ENCODE assay signal across 27 cellular contexts in genomic region chr13:93098972-93099371, GRCh38.
A peak's percentile ranks its signal among the peaks of the same experiment; 100 is the strongest.
DNase-seq lines count a peak whose midpoint lies in the region; ATAC-seq, FAIRE-seq and TF ChIP-seq lines count a peak whose summit lies in the region.
"Had no signal": no experiment of that assay in that cellular context is flagged by ENCODE, and none has a peak within 500 bp of the region (broad histone marks: within the 10 kb centered on the region; RNA-seq: fewer than 3 reads in every experiment).

No MANE protein-coding gene starts in this region.

- ATAC-seq in left colon, result peak; percentile 55
- ATAC-seq in left lung, result no peak
- ATAC-seq: GM12878, HCT116, Panc1 had no signal

- no peaks in the 10 kb centered on the region for H3K27me3 ChIP-seq in small intestine (ENCODE audit: control insufficient read depth in 2 of 2, insufficient read depth in 2 of 2, low read length in 2 of 2)
- no peaks in the 10 kb centered on the region for H3K27me3 ChIP-seq in left lung
- H3K27me3 ChIP-seq: MG63 had no signal

- DNase-seq in DMS 273 (lab: John Stamatoyannopoulos, UW; ENCODE audit: unreplicated experiment) (peak; percentile 5), DMS 273 treated with DMSO at 0.1 percent for 48 hours (lab: John Stamatoyannopoulos, UW) (no peak), NCI-H82 treated with DMSO at 0.1 percent for 48 hours (lab: John Stamatoyannopoulos, UW; ENCODE audit: unreplicated experiment) (peak; percentile 82), left colon (peak in 1 of 2 donors; percentile 42), small intestine (peak; percentile 33), left lung (no peak), MV-4-11 (lab: John Stamatoyannopoulos, UW) (no peak), ACHN (no peak)
- DNase-seq: 8988T; CD8-positive, alpha-beta memory T cell; DND-41; GOT3; Kasumi-1; MG63; NCI-H1092; NCI-H1436; NCI-H187 treated with DMSO at 0.1 percent for 48 hours; NCI-H2107; NCI-H446 treated with DMSO at 0.1 percent for 48 hours; NCI-H526 treated with DMSO at 0.1 percent for 48 hours; SIG-M5; SK-N-SH had no signal

- intact Hi-C loops in left colon (cut with DNase I, micrococcal nuclease), result no loop called here
- intact Hi-C loops in left lung (cut with DNase I), result no loop called here

- in situ Hi-C loops in ACHN (cut with HindIII; ENCODE audit: low pct_ligation_motif_present, low pct_unique_long_range_greater_than_20kb, low sequenced_read_pairs), result no loop called here

- WGBS in small intestine, 3 donors, result 73 to 86% (median 79%) methylated on average over 6 of the region's 6 CpGs

- H3K36me3 ChIP-seq in small intestine (ENCODE audit: control insufficient read depth in 2 of 2, insufficient read depth in 2 of 2, low read length in 2 of 2) (no peaks in the 10 kb centered on the region), left lung (no peaks in the 10 kb centered on the region)
- H3K36me3 ChIP-seq: MG63 had no signal

- TF ChIP-seq CTCF in left lung (IDR thresholded peaks at IDR 0.05), result no peak

- H3K4me1 ChIP-seq in small intestine (ENCODE audit: control insufficient read depth in 2 of 2, insufficient read depth in 1 of 2, low read depth in 1 of 2, low read length in 1 of 2), result no peaks in the 10 kb centered on the region
- H3K4me1 ChIP-seq in left lung, result no peaks in the 10 kb centered on the region

- H3K4me3 ChIP-seq in small intestine (ENCODE audit: low read depth in 1 of 2, low read length in 2 of 2), result no peak overlapping the region
- H3K4me3 ChIP-seq in left lung, result no peak overlapping the region
- H3K4me3 ChIP-seq: GM12878, MG63 had no signal

- H3K9me3 ChIP-seq in small intestine (ENCODE audit: control insufficient read depth, low read depth), result no peaks in the 10 kb centered on the region
- H3K9me3 ChIP-seq in left lung, result peaks cover 0 to 1% of the 10 kb centered on the region in 2 donors
- H3K9me3 ChIP-seq: MG63, SK-N-SH had no signal

- FAIRE-seq in small intestine (lab: Jason Lieb, UNC), result no peak
- FAIRE-seq: D721Med, GM12878 had no signal

- no peak overlapping the region for H3K27ac ChIP-seq in small intestine (ENCODE audit: low read depth in 1 of 2, low read length in 1 of 2)
- H3K27ac ChIP-seq in left lung, result no peak overlapping the region
- H3K27ac ChIP-seq: C4-2B had no signal

Comparison
In these comparisons a context has a peak if more than half of its experiments do, and no peak if none do; other contexts are left out.
1. DNase-seq: peak in DMS 273 (single experiment), NCI-H82 treated with DMSO at 0.1 percent for 48 hours (single experiment) and small intestine (single experiment); none in DMS 273 treated with DMSO at 0.1 percent for 48 hours (single experiment), left lung (0 of 2), MV-4-11 (single experiment) and ACHN (single experiment).